ENCODE assay signal across 20 cellular contexts in the genomic region with DNA sequence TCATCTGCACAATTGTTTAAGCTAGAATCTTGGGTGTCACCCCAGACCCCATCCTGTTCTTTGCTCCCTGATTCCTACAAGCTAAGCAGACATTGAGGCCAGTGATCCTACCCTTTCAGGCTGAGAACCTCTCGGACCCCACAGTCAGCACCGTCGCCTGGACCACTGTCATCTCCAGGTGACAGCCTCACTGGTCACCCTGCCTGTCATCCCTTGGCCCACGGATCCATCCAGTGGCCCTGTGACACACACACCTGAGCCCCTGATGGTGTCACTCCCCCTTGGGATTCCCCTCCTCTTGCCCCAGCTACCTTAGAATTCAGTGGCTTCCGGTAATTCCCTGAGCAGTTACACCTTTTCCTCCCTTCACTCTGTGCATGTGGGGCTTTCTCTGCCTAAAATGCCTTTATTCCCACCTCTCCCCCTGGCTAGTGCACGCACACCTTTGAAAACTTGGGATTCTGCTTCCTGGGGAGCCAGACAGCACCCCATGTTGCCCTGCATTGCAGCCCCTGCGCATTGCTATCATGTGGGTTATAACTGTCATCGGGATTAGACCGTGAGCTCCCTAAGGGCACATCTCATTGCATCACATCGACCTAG. TPM values are rescaled to one million over a fixed set of nuclear protein-coding genes. Genes with fewer than 3 reads are reported as not detected.
"Had no signal": no experiment of that assay in that cellular context is flagged by ENCODE, and none has a peak within 500 bp of the region (broad histone marks: within the 10 kb centered on the region; RNA-seq: fewer than 3 reads in every experiment).

No MANE protein-coding gene starts in this region.

- H3K27me3 ChIP-seq: breast epithelium, foreskin keratinocyte, stomach had no signal

- H3K27me3 Mint-ChIP-seq: activated CD4-positive, alpha-beta T cell treated with anti-CD3 and anti-CD28 coated beads, Interleukin-2, amount 10 ng/mL, durations not matched to agents 24 days and 14 days; dendritic cell treated with granulocyte-macrophage colony-stimulating factor and Interleukin-4, amounts not matched to agents 40 ng/mL and 50 ng/mL, for 4 days; effector memory CD8-positive, alpha-beta T cell had no signal

- H3K4me3 Mint-ChIP-seq: activated CD4-positive, alpha-beta T cell treated with anti-CD3 and anti-CD28 coated beads, Interleukin-2, amount 10 ng/mL, durations not matched to agents 24 days and 14 days; activated T-helper 1 cell treated with anti-CD3 and anti-CD28 coated beads, Interleukin-12 subunit alpha, Interleukin-12 subunit beta, Interleukin-2, Interleukin-4 antibody, amounts not matched to agents 30 ng/mL and 10 ng/mL and 1 ng/mL, durations not matched to agents 14 hours and 24 hours and 36 hours; dendritic cell treated with granulocyte-macrophage colony-stimulating factor and Interleukin-4, amounts not matched to agents 40 ng/mL and 50 ng/mL, for 4 days; effector memory CD8-positive, alpha-beta T cell had no signal

- H3K27ac ChIP-seq: breast epithelium, foreskin keratinocyte, stomach, thoracic aorta had no signal

- H3K27ac Mint-ChIP-seq: activated CD4-positive, alpha-beta T cell treated with anti-CD3 and anti-CD28 coated beads, Interleukin-2, amount 10 ng/mL, durations not matched to agents 24 days and 14 days; activated T-helper 1 cell treated with anti-CD3 and anti-CD28 coated beads, Interleukin-12 subunit alpha, Interleukin-12 subunit beta, Interleukin-2, Interleukin-4 antibody, amounts not matched to agents 30 ng/mL and 10 ng/mL and 1 ng/mL, durations not matched to agents 14 hours and 24 hours and 36 hours; effector memory CD8-positive, alpha-beta T cell had no signal

- DNase-seq: activated CD4-positive, alpha-beta T cell treated with anti-CD3 and anti-CD28 coated beads, Interleukin-2, amount 10 ng/mL, durations not matched to agents 24 days and 14 days; activated CD4-positive, CD25-positive, alpha-beta regulatory T cell; activated CD8-positive, alpha-beta memory T cell treated with anti-CD3 and anti-CD28 coated beads for 24 hours; activated naive CD4-positive, alpha-beta T cell treated with Interleukin-2 at 50 U/mL for 16 hours; aorta; cerebellar nuclear complex; effector memory CD8-positive, alpha-beta T cell; foreskin keratinocyte; head of caudate nucleus; left cardiac atrium; occipital lobe; stimulated activated CD4-positive, alpha-beta T cell treated with anti-CD3 and anti-CD28 coated beads, Interleukin-15, amount 100 ng/mL, for 24 hours; stimulated activated CD4-positive, alpha-beta T cell treated with anti-CD3 and anti-CD28 coated beads, Interleukin-4, amount 100 ng/mL, for 4 hours; stomach; T-helper 2 cell had no signal

- H3K36me3 ChIP-seq: breast epithelium, thoracic aorta had no signal

- H3K9me3 Mint-ChIP-seq: activated CD4-positive, alpha-beta T cell treated with anti-CD3 and anti-CD28 coated beads, Interleukin-2, amount 10 ng/mL, durations not matched to agents 24 days and 14 days; activated T-helper 1 cell treated with anti-CD3 and anti-CD28 coated beads, Interleukin-12 subunit alpha, Interleukin-12 subunit beta, Interleukin-2, Interleukin-4 antibody, amounts not matched to agents 30 ng/mL and 10 ng/mL and 1 ng/mL, durations not matched to agents 14 hours and 24 hours and 36 hours; dendritic cell treated with granulocyte-macrophage colony-stimulating factor and Interleukin-4, amounts not matched to agents 40 ng/mL and 50 ng/mL, for 4 days; effector memory CD8-positive, alpha-beta T cell had no signal

- H3K4me3 ChIP-seq: breast epithelium, stomach, thoracic aorta had no signal

- H3K9me3 ChIP-seq: breast epithelium, stomach, thoracic aorta had no signal

- ATAC-seq: effector memory CD8-positive, alpha-beta T cell; foreskin keratinocyte; left cardiac atrium had no signal

RNA-seq across cellular contexts. Expression of gene CARMIL2, which starts 24.7 kb away (rescaled TPM):
- total RNA-seq: skeletal muscle tissue had no signal
